Comparison of ENCODE assay signal across 8 cellular contexts in genomic region chr10:60236869-60237524, GRCh38.
A peak's percentile ranks its signal among the peaks of the same experiment; 100 is the strongest.
DNase-seq lines count a peak whose midpoint lies in the region; ATAC-seq, FAIRE-seq and TF ChIP-seq lines count a peak whose summit lies in the region.

No MANE protein-coding gene starts in this region.

- no peak overlapping the region for H3K4me3 ChIP-seq in ACC112 (ENCODE audit: low read depth, low read length)
- no peak overlapping the region for H3K4me3 ChIP-seq in Peyer's patch
- no peak overlapping the region for H3K4me3 ChIP-seq in pancreas

- H3K27ac Mint-ChIP-seq in effector memory CD8-positive, alpha-beta T cell = peak overlapping the region; percentile 95

- peak overlapping the region; percentile 63 for H2AFZ ChIP-seq in ACC112 (ENCODE audit: low read length, unreplicated experiment)

- H3K9me3 ChIP-seq in Peyer's patch = no peaks in the 10 kb centered on the region
- no peaks in the 10 kb centered on the region for H3K9me3 ChIP-seq in pancreas

- FAIRE-seq in pancreas (lab: Jason Lieb, UNC) = no peak

- H3K36me3 ChIP-seq in ACC112 (ENCODE audit: insufficient read depth, low read length) = no peaks in the 10 kb centered on the region
- H3K36me3 ChIP-seq in Peyer's patch = no peaks in the 10 kb centered on the region
- no peaks in the 10 kb centered on the region for H3K36me3 ChIP-seq in pancreas

- no peaks in the 10 kb centered on the region for H3K27me3 Mint-ChIP-seq in effector memory CD8-positive, alpha-beta T cell

- H3K36me3 Mint-ChIP-seq in effector memory CD8-positive, alpha-beta T cell (ENCODE audit: insufficient read depth) = peaks cover 3% of the 10 kb centered on the region

- H3K27me3 ChIP-seq in ACC112 (ENCODE audit: insufficient read depth, low read length) (no peaks in the 10 kb centered on the region), Peyer's patch (no peaks in the 10 kb centered on the region), pancreas (no peaks in the 10 kb centered on the region)

- H3K79me2 ChIP-seq in ACC112 (ENCODE audit: control insufficient read depth, insufficient read depth, low read length, unreplicated experiment) = no peaks in the 10 kb centered on the region

- ATAC-seq in GM18517 (IDR thresholded peaks at IDR 0.05; ENCODE audit: unreplicated experiment) (peak; percentile 98), HG02885 (IDR thresholded peaks at IDR 0.05; ENCODE audit: poor library complexity, unreplicated experiment) (peak; percentile 92), pancreas (peak in 3 of 4 donors; percentile 50 to 77 (median 76))
- ATAC-seq in effector memory CD8-positive, alpha-beta T cell (replicated peaks) = peak; percentile 69

- TF ChIP-seq CTCF in Peyer's patch (IDR thresholded peaks at IDR 0.05) = no peak
- TF ChIP-seq CTCF in pancreas (IDR thresholded peaks at IDR 0.05) = no peak

- H3K27ac ChIP-seq in ACC112 (ENCODE audit: low read depth, low read length) (no peak overlapping the region), Peyer's patch (peak overlapping the region in 3 of 4 donors; percentile 11 to 73 (median 54)), pancreas (no peak overlapping the region)

- WGBS in pancreas, 2 donors = 82 to 90% methylated on average over 9 of the region's 9 CpGs

- no peak for TF ChIP-seq POLR2A in Peyer's patch (IDR thresholded peaks at IDR 0.05)

- peak in 2 of 3 donors; percentile 79 to 86 for DNase-seq in Peyer's patch
- peak; percentile 4 to 14 (median 10) for DNase-seq in effector memory CD8-positive, alpha-beta T cell
- peak in 1 of 6 donors; percentile 44 for DNase-seq in pancreas
- no peak for DNase-seq in middle frontal gyrus (ENCODE audit: extremely low spot score, low spot score)
- DNase-seq in NCI-H2107 (lab: John Stamatoyannopoulos, UW) = no peak

- peak overlapping the region; percentile 80 to 84 for H3K4me3 Mint-ChIP-seq in effector memory CD8-positive, alpha-beta T cell

- intact Hi-C loops in pancreas (cut with DNase I) = no loop called here

- H3K4me1 Mint-ChIP-seq in effector memory CD8-positive, alpha-beta T cell (ENCODE audit: low read depth in 2 of 2) = peaks cover 22 to 24% of the 10 kb centered on the region in 2 donors

- peaks cover 24% of the 10 kb centered on the region for H3K4me1 ChIP-seq in ACC112 (ENCODE audit: control insufficient read depth, insufficient read depth, low read length, unreplicated experiment)
- no peaks in the 10 kb centered on the region for H3K4me1 ChIP-seq in Peyer's patch
- no peaks in the 10 kb centered on the region for H3K4me1 ChIP-seq in pancreas

- no peaks in the 10 kb centered on the region for H3K9me3 Mint-ChIP-seq in effector memory CD8-positive, alpha-beta T cell

Comparison
In these comparisons a context has a peak if more than half of its experiments do, and no peak if none do; other contexts are left out.
1. H3K27ac ChIP-seq: peak in Peyer's patch (3 of 4); none in ACC112 (single experiment) and pancreas (0 of 4).
2. DNase-seq: peak in Peyer's patch (2 of 3) and effector memory CD8-positive, alpha-beta T cell (3 of 3); none in middle frontal gyrus (single experiment) and NCI-H2107 (single experiment).
3. Peak in every context shown above with its lines, with median percentiles within 50 percentile points of each other: ATAC-seq.